Comparison of ENCODE assay signal across 9 cellular contexts in genomic region chr5:146642410-146642809, GRCh38.
"Had no signal": no experiment of that assay in that cellular context is flagged by ENCODE, and none has a peak within 500 bp of the region (broad histone marks: within the 10 kb centered on the region; RNA-seq: fewer than 3 reads in every experiment).

No MANE protein-coding gene starts in this region.

- H3K27ac Mint-ChIP-seq: IgD-negative memory B cell had no signal

- FAIRE-seq: HTR-8/SVneo, K562 had no signal

- H3K4me3 Mint-ChIP-seq: IgD-negative memory B cell had no signal

- ATAC-seq: K562 had no signal

- DNase-seq: IMR-90, Karpas-422, KBM-7, KG1 had no signal

- H3K36me3 Mint-ChIP-seq: IgD-negative memory B cell had no signal

- H3K9me3 Mint-ChIP-seq: IgD-negative memory B cell had no signal

- H3K4me1 Mint-ChIP-seq: IgD-negative memory B cell had no signal

- H3K27ac ChIP-seq: HL-60, KMS-11 had no signal

- H3K4me2 ChIP-seq: KMS-11 had no signal

- H3K9ac ChIP-seq: KMS-11 had no signal

- H3K4me3 ChIP-seq: K562 had no signal
